Comparison of ENCODE assay signal across 1 cellular context in genomic region chr2:209423562-209424541, GRCh38.
A peak's percentile ranks its signal among the peaks of the same experiment; 100 is the strongest.
TF ChIP-seq lines count a peak whose summit lies in the region.

Gene MAP2 (plus strand): TSS chr2:209424047. CDS start chr2:209653171, 229,124 bp downstream.

TF ChIP-seq in HepG2, 621 proteins besides CTCF, POLR2A, EP300 and RAD21 (continued from another document and continues in another):
- no peak for TF ChIP-seq USF2 (IDR thresholded peaks at IDR 0.05; ENCODE audit: low read depth, low read length)
- no peak for TF ChIP-seq USF2 (CRISPR knock-in tag; IDR thresholded peaks at IDR 0.05; ENCODE audit: borderline replicate concordance)
- TF ChIP-seq LRRFIP1 (CRISPR knock-in tag; conservative IDR thresholded peaks at IDR 0.05): no peak
- no peak for TF ChIP-seq ZNF484 (CRISPR knock-in tag; IDR thresholded peaks at IDR 0.05; ENCODE audit: borderline replicate concordance, low read depth)
- no peak for TF ChIP-seq KAT7 (CRISPR knock-in tag; IDR thresholded peaks at IDR 0.05; ENCODE audit: borderline replicate concordance)
- peak; percentile 66; the same call in 1 of the 2 replicates for TF ChIP-seq BORCS8-MEF2B (CRISPR knock-in tag; IDR thresholded peaks at IDR 0.05)
- TF ChIP-seq HHEX (CRISPR knock-in tag; IDR thresholded peaks at IDR 0.05): no peak
- TF ChIP-seq PHF5A (CRISPR knock-in tag; IDR thresholded peaks at IDR 0.05; ENCODE audit: low read depth, unreplicated experiment): no peak
- TF ChIP-seq MYC (CRISPR knock-in tag; IDR thresholded peaks at IDR 0.05; ENCODE audit: borderline replicate concordance): peak; percentile 32; the same call in 1 of the 2 replicates
- no peak for TF ChIP-seq ARID5B (CRISPR knock-in tag; IDR thresholded peaks at IDR 0.05)
- TF ChIP-seq POLR2AphosphoS2 (IDR thresholded peaks at IDR 0.05; ENCODE audit: low read depth, low read length): no peak
- TF ChIP-seq ZNF414 (CRISPR knock-in tag; IDR thresholded peaks at IDR 0.05): no peak
- no peak for TF ChIP-seq RBFOX2 (IDR thresholded peaks at IDR 0.05; ENCODE audit: low read depth, low read length)
- TF ChIP-seq DMTF1 (CRISPR knock-in tag; IDR thresholded peaks at IDR 0.05): no peak
- no peak for TF ChIP-seq TEAD3 (CRISPR knock-in tag; optimal IDR thresholded peaks at IDR 0.05; ENCODE audit: borderline replicate concordance)
- no peak for TF ChIP-seq NFYC (CRISPR knock-in tag; IDR thresholded peaks at IDR 0.05)
- peak; percentile 51; the same call in 1 of the 2 replicates for TF ChIP-seq ZFY (CRISPR knock-in tag; IDR thresholded peaks at IDR 0.05)
- TF ChIP-seq DNMT1 (CRISPR knock-in tag; IDR thresholded peaks at IDR 0.05): no peak
- no peak for TF ChIP-seq CCDC6 (CRISPR knock-in tag; IDR thresholded peaks at IDR 0.05)
- TF ChIP-seq FLYWCH1 (CRISPR knock-in tag; IDR thresholded peaks at IDR 0.05): no peak
- no peak for TF ChIP-seq ZNF841 (CRISPR knock-in tag; IDR thresholded peaks at IDR 0.05; ENCODE audit: borderline replicate concordance)
- TF ChIP-seq ZSCAN31 (CRISPR knock-in tag; IDR thresholded peaks at IDR 0.05; ENCODE audit: low read depth): 0 out of 2 replicates have a peak, but pooled peaks have one; percentile 38
- no peak for TF ChIP-seq ZNF792 (CRISPR knock-in tag; IDR thresholded peaks at IDR 0.05)
- TF ChIP-seq ZNF547 (CRISPR knock-in tag; IDR thresholded peaks at IDR 0.05): no peak
- no peak for TF ChIP-seq NR1H2 (CRISPR knock-in tag; IDR thresholded peaks at IDR 0.05; ENCODE audit: borderline replicate concordance, low read depth)
- TF ChIP-seq ZNF766 (CRISPR knock-in tag; IDR thresholded peaks at IDR 0.05; ENCODE audit: borderline replicate concordance): no peak
- TF ChIP-seq GMEB1 (CRISPR knock-in tag; IDR thresholded peaks at IDR 0.05; ENCODE audit: borderline replicate concordance): no peak
- no peak for TF ChIP-seq CREBL2 (CRISPR knock-in tag; IDR thresholded peaks at IDR 0.05; ENCODE audit: borderline replicate concordance)
- TF ChIP-seq KDM2A (CRISPR knock-in tag; IDR thresholded peaks at IDR 0.05; ENCODE audit: borderline replicate concordance, low read depth): peak; percentile 63; the same call in 1 of the 2 replicates
- no peak for TF ChIP-seq ZFP82 (CRISPR knock-in tag; IDR thresholded peaks at IDR 0.05; ENCODE audit: borderline replicate concordance)
- TF ChIP-seq ZNF317 (CRISPR knock-in tag; IDR thresholded peaks at IDR 0.05): no peak
- TF ChIP-seq GMEB2 (CRISPR knock-in tag; IDR thresholded peaks at IDR 0.05; ENCODE audit: low read depth): no peak
- no peak for TF ChIP-seq SRSF9 (IDR thresholded peaks at IDR 0.05; ENCODE audit: borderline replicate concordance, insufficient read depth, low read depth, low read length, poor library complexity, severe bottlenecking)
- TF ChIP-seq ZNF18 (CRISPR knock-in tag; IDR thresholded peaks at IDR 0.05; ENCODE audit: insufficient replicate concordance): no peak
- 0 out of 2 replicates have a peak, but pooled peaks have one; percentile 23 for TF ChIP-seq ZNF160 (CRISPR knock-in tag; IDR thresholded peaks at IDR 0.05)
- no peak for TF ChIP-seq ATF7 (IDR thresholded peaks at IDR 0.05)
- no peak for TF ChIP-seq ATF7 (CRISPR knock-in tag; IDR thresholded peaks at IDR 0.05)
- no peak for TF ChIP-seq ZNF143 (CRISPR knock-in tag; IDR thresholded peaks at IDR 0.05)
- no peak for TF ChIP-seq ZNF329 (CRISPR knock-in tag; IDR thresholded peaks at IDR 0.05; ENCODE audit: low read depth)
- no peak for TF ChIP-seq ZBTB20 (CRISPR knock-in tag; IDR thresholded peaks at IDR 0.05; ENCODE audit: borderline replicate concordance, low read depth)
- no peak for TF ChIP-seq SRY (CRISPR knock-in tag; IDR thresholded peaks at IDR 0.05)
- no peak for TF ChIP-seq ZNF558 (CRISPR knock-in tag; IDR thresholded peaks at IDR 0.05; ENCODE audit: borderline replicate concordance)
- TF ChIP-seq RFX3 (CRISPR knock-in tag; IDR thresholded peaks at IDR 0.05): no peak
- peak; percentile 57; the same call in 1 of the 2 replicates for TF ChIP-seq HOXA5 (CRISPR knock-in tag; IDR thresholded peaks at IDR 0.05)
- no peak for TF ChIP-seq DR1 (CRISPR knock-in tag; IDR thresholded peaks at IDR 0.05)
- TF ChIP-seq KAT8 (CRISPR knock-in tag; IDR thresholded peaks at IDR 0.05): no peak
- no peak for TF ChIP-seq ZNF597 (CRISPR knock-in tag; IDR thresholded peaks at IDR 0.05)
- TF ChIP-seq FOXK1 (CRISPR knock-in tag; IDR thresholded peaks at IDR 0.05; ENCODE audit: borderline replicate concordance, low read depth): no peak
- no peak for TF ChIP-seq CBX5 (CRISPR knock-in tag; IDR thresholded peaks at IDR 0.05; ENCODE audit: borderline replicate concordance)
- TF ChIP-seq ZFP37 (CRISPR knock-in tag; IDR thresholded peaks at IDR 0.05; ENCODE audit: borderline replicate concordance): no peak
